21 cellular contexts compared by ENCODE assay signal in the genomic region with DNA sequence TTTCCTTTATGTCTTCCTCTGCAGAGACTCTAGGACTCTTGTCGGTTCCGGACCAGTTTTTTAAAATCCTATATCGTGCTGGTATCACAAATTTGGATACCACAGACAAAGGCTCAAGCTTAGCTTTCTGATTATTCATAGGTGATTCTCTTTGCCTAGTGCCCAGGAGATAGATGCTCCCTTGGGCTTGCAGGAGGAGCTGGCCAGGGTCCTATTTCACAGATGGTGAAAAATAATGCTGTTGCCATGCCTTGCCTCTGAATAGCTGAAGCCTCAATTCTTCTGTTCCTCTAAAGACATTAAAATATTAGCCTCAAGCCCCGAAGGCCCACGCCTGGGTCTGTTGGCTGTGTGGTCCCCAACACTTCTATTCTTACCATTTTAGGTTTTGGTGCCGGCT.
"Had no signal": no experiment of that assay in that cellular context is flagged by ENCODE, and none has a peak within 500 bp of the region (broad histone marks: within the 10 kb centered on the region; RNA-seq: fewer than 3 reads in every experiment).

No MANE protein-coding gene starts in this region.

- H3K4me1 ChIP-seq: esophagus squamous epithelium, gastroesophageal sphincter, left lung, lower lobe of right lung, testis, tibial nerve, upper lobe of right lung, vagina had no signal

- H3K9me3 Mint-ChIP-seq: immature natural killer cell; memory B cell; mesothelial cell of epicardium; stimulated activated naive B cell treated with anti-CD40 and anti-IgM and Interleukin-4, amounts not matched to agents 10 μg/mL and 1 μg/mL and 100 μg/mL, for 72 hours had no signal

- H3K9me3 ChIP-seq: esophagus squamous epithelium, gastroesophageal sphincter, left lung, lower lobe of right lung, spleen, testis, tibial nerve, upper lobe of right lung, vagina had no signal

- H3K27me3 Mint-ChIP-seq: memory B cell; stimulated activated naive B cell treated with anti-CD40 and anti-IgM and Interleukin-4, amounts not matched to agents 10 μg/mL and 1 μg/mL and 100 μg/mL, for 72 hours; stimulated activated naive CD8-positive, alpha-beta T cell treated with anti-CD3 and anti-CD28 coated beads, Interleukin-15, amount 100 ng/mL, for 72 hours had no signal

- H3K4me3 ChIP-seq: esophagus squamous epithelium, gastroesophageal sphincter, left lung, lower lobe of right lung, spleen, testis, tibial nerve, upper lobe of right lung, vagina had no signal

- H3K4me1 Mint-ChIP-seq: mesothelial cell of epicardium had no signal

- ATAC-seq: gastroesophageal sphincter; left lung; lower lobe of right lung; natural killer cell; sciatic nerve; stimulated activated naive B cell treated with anti-CD40 and anti-IgM and Interleukin-4, amounts not matched to agents 10 μg/mL and 1 μg/mL and 100 μg/mL, for 72 hours; stimulated activated naive CD8-positive, alpha-beta T cell treated with anti-CD3 and anti-CD28 coated beads, Interleukin-15, amount 100 ng/mL, for 72 hours; upper lobe of right lung had no signal

- H3K27ac Mint-ChIP-seq: memory B cell; mesothelial cell of epicardium; natural killer cell; stimulated activated naive B cell treated with anti-CD40 and anti-IgM and Interleukin-4, amounts not matched to agents 10 μg/mL and 1 μg/mL and 100 μg/mL, for 72 hours; stimulated activated naive CD8-positive, alpha-beta T cell treated with anti-CD3 and anti-CD28 coated beads, Interleukin-15, amount 100 ng/mL, for 72 hours had no signal

- H3K36me3 ChIP-seq: esophagus squamous epithelium, gastroesophageal sphincter, left lung, lower lobe of right lung, spleen, tibial nerve, upper lobe of right lung, vagina had no signal

- H3K27ac ChIP-seq: esophagus squamous epithelium, gastroesophageal sphincter, left lung, lower lobe of right lung, spleen, testis, tibial nerve, upper lobe of right lung, vagina had no signal

- H3K4me3 Mint-ChIP-seq: immature natural killer cell; memory B cell; mesothelial cell of epicardium; natural killer cell; stimulated activated naive B cell treated with anti-CD40 and anti-IgM and Interleukin-4, amounts not matched to agents 10 μg/mL and 1 μg/mL and 100 μg/mL, for 72 hours; stimulated activated naive CD8-positive, alpha-beta T cell treated with anti-CD3 and anti-CD28 coated beads, Interleukin-15, amount 100 ng/mL, for 72 hours had no signal

- H3K27me3 ChIP-seq: esophagus squamous epithelium, gastroesophageal sphincter, left lung, spleen, testis, tibial nerve, upper lobe of right lung, vagina had no signal

- H3K36me3 Mint-ChIP-seq: mesothelial cell of epicardium; natural killer cell; stimulated activated naive B cell treated with anti-CD40 and anti-IgM and Interleukin-4, amounts not matched to agents 10 μg/mL and 1 μg/mL and 100 μg/mL, for 72 hours had no signal

- DNase-seq: dermis blood vessel endothelial cell; esophagus squamous epithelium; foreskin fibroblast; immature natural killer cell; left lung; lower lobe of right lung; natural killer cell; spleen; stimulated activated CD4-positive, alpha-beta T cell treated with anti-CD3 and anti-CD28 coated beads, Interleukin-15, amount 100 ng/mL, for 24 hours; stimulated activated CD4-positive, alpha-beta T cell treated with anti-CD3 and anti-CD28 coated beads, Interleukin-1b, Interleukin-23, amount 100 ng/mL, for 48 hours; stimulated activated CD4-positive, alpha-beta T cell treated with anti-CD3 and anti-CD28 coated beads, Interleukin-4, amount 100 ng/mL, for 4 hours; stimulated activated naive B cell treated with anti-CD40 and anti-IgM and Interleukin-4, amounts not matched to agents 10 μg/mL and 1 μg/mL and 100 μg/mL, for 72 hours; stimulated activated naive CD8-positive, alpha-beta T cell treated with anti-CD3 and anti-CD28 coated beads, Interleukin-15, amount 100 ng/mL, for 72 hours; testis; upper lobe of right lung had no signal
